Comparison of ENCODE assay signal across 9 cellular contexts in genomic region chr14:68806526-68807147, GRCh38. TPM values are rescaled to one million over a fixed set of nuclear protein-coding genes. Genes with fewer than 3 reads are reported as not detected.
DNase-seq lines count a peak whose midpoint lies in the region; ATAC-seq and TF ChIP-seq lines count a peak whose summit lies in the region.
"Had no signal": no experiment of that assay in that cellular context is flagged by ENCODE, and none has a peak within 500 bp of the region (broad histone marks: within the 10 kb centered on the region; RNA-seq: fewer than 3 reads in every experiment).

No MANE protein-coding gene starts in this region.

- peak overlapping the region; percentile 66 to 82 (median 76) for H3K27ac ChIP-seq in Peyer's patch
- H3K27ac ChIP-seq in gastroesophageal sphincter = peak overlapping the region; percentile 86 to 90 (median 88)
- peak overlapping the region; percentile 96 for H3K27ac ChIP-seq in rectal smooth muscle tissue (ENCODE audit: low read depth, low read length)
- H3K27ac ChIP-seq: SK-N-MC had no signal

- no peaks in the 10 kb centered on the region for H3K36me3 ChIP-seq in Peyer's patch
- H3K36me3 ChIP-seq in gastroesophageal sphincter = no peaks in the 10 kb centered on the region
- no peaks in the 10 kb centered on the region for H3K36me3 ChIP-seq in rectal smooth muscle tissue (ENCODE audit: control insufficient read depth, insufficient read depth, low read length)

- H3K4me1 ChIP-seq in Peyer's patch = peaks cover 0 to 22% (median 12%) of the 10 kb centered on the region in 4 donors
- peaks cover 6 to 69% (median 30%) of the 10 kb centered on the region in 3 donors for H3K4me1 ChIP-seq in gastroesophageal sphincter
- H3K4me1 ChIP-seq in rectal smooth muscle tissue (ENCODE audit: control insufficient read depth, insufficient read depth, low read length) = peaks cover 52% of the 10 kb centered on the region

- WGBS in gastroesophageal sphincter (ENCODE audit: low coverage in 1 of 2), 2 donors = no CpG with 5 or more reads among the region's 4 CpGs

- TF ChIP-seq EP300 in gastroesophageal sphincter (IDR thresholded peaks at IDR 0.05) = no peak

- peak; percentile 72 for DNase-seq in GM12865 (ENCODE audit: low read depth)
- DNase-seq in Peyer's patch = peak; percentile 43 to 77 (median 72)
- no peak for DNase-seq in AG08395 (ENCODE audit: low spot score)
- DNase-seq in erythroblast (lab: John Stamatoyannopoulos, UW) = no peak

- H3K9me3 ChIP-seq in Peyer's patch (peaks cover 0 to 1% (median 0%) of the 10 kb centered on the region in 4 donors), gastroesophageal sphincter (peaks cover 0 to 11% (median 0%) of the 10 kb centered on the region in 3 donors)

- TF ChIP-seq POLR2A in Peyer's patch (IDR thresholded peaks at IDR 0.05) (no peak), gastroesophageal sphincter (IDR thresholded peaks at IDR 0.05) (no peak), erythroblast (IDR thresholded peaks at IDR 0.05; ENCODE audit: low read length) (no peak)

- ATAC-seq in gastroesophageal sphincter = peak; percentile 57
- ATAC-seq in GM18858 (IDR thresholded peaks at IDR 0.05; ENCODE audit: unreplicated experiment) = no peak
- no peak for ATAC-seq in GM21526 (IDR thresholded peaks at IDR 0.05; ENCODE audit: low FRiP score, unreplicated experiment)

- TF ChIP-seq CTCF in GM12865 (IDR thresholded peaks at IDR 0.05; ENCODE audit: insufficient read depth, low read depth, low read length, missing control alignments) (no peak), Peyer's patch (IDR thresholded peaks at IDR 0.05) (no peak), gastroesophageal sphincter (IDR thresholded peaks at IDR 0.05) (no peak)

- H3K27me3 ChIP-seq in Peyer's patch (no peaks in the 10 kb centered on the region), gastroesophageal sphincter (no peaks in the 10 kb centered on the region), rectal smooth muscle tissue (ENCODE audit: control insufficient read depth, insufficient read depth, low read length) (no peaks in the 10 kb centered on the region)

- no peak overlapping the region for H3K9ac ChIP-seq in rectal smooth muscle tissue (ENCODE audit: low read length)

- H3K4me3 ChIP-seq in GM12865 (ENCODE audit: low read depth, low read length) = no peak overlapping the region
- no peak overlapping the region for H3K4me3 ChIP-seq in Peyer's patch
- H3K4me3 ChIP-seq in gastroesophageal sphincter = no peak overlapping the region
- peak overlapping the region; percentile 35 for H3K4me3 ChIP-seq in rectal smooth muscle tissue (ENCODE audit: low read length)
- H3K4me3 ChIP-seq: SK-N-MC had no signal

RNA-seq across cellular contexts. Expression of gene ZFP36L1, which starts 13.8 kb away (rescaled TPM):
- total RNA-seq in Peyer's patch (100 to 1,000 TPM in 3 of 4 donors, 10 to 100 TPM in 1; 78.8 to 321 (median 195) TPM), gastroesophageal sphincter (100 to 1,000 TPM; 154 to 451 (median 280) TPM)

Comparison
In these comparisons a context has a peak if more than half of its experiments do, and no peak if none do; other contexts are left out.
1. DNase-seq: peak in GM12865 (single experiment) and Peyer's patch (3 of 3); none in AG08395 (single experiment) and erythroblast (0 of 2).
2. Peak in every context shown above with its lines, with median percentiles within 50 percentile points of each other: H3K27ac ChIP-seq.